Comparison of ENCODE assay signal across 20 cellular contexts in genomic region chr2:63494100-63494499, GRCh38.
DNase-seq lines count a peak whose midpoint lies in the region; ATAC-seq and TF ChIP-seq lines count a peak whose summit lies in the region.
"Had no signal": no experiment of that assay in that cellular context is flagged by ENCODE, and none has a peak within 500 bp of the region (broad histone marks: within the 10 kb centered on the region; RNA-seq: fewer than 3 reads in every experiment).

No MANE protein-coding gene starts in this region.

- H4K8ac ChIP-seq in H9 (replicated peaks; ENCODE audit: insufficient read length, low read depth, low read length) (no peak overlapping the region), trophoblast cell (ENCODE audit: low read depth, low read length) (no peak overlapping the region)

- H2AFZ ChIP-seq in H9 (ENCODE audit: low read length), result no peak overlapping the region
- H2AFZ ChIP-seq in trophoblast cell (ENCODE audit: insufficient read depth, low read length, poor library complexity), result no peak overlapping the region

- no peaks in the 10 kb centered on the region for H3K9me3 ChIP-seq in H9 (ENCODE audit: control insufficient read depth, low read depth, low read length)
- H3K9me3 ChIP-seq in trophoblast cell (ENCODE audit: insufficient read depth, low read depth, low read length), result no peaks in the 10 kb centered on the region
- no peaks in the 10 kb centered on the region for H3K9me3 ChIP-seq in T-helper 17 cell (ENCODE audit: control insufficient read depth, low read length, poor library complexity, severe bottlenecking)
- H3K9me3 ChIP-seq: A549; BLaER1 treated with 17β-estradiol and CSF1 and Interleukin-3, amounts not matched to agents 10 nM and 100 nM; Caco-2 had no signal

- CTCF ChIA-PET in WTC11 (lab: Charles Lee), result interaction anchor here (0.7 kb wide), 1 partner anchor 439 kb away, joined by 3 read pairs; no protein-coding TSS in a partner anchor

- TF ChIP-seq CTCF in H9 (conservative IDR thresholded peaks at IDR 0.05), result no peak
- no peak for TF ChIP-seq CTCF in WTC11 (IDR thresholded peaks at IDR 0.05)

- H3K4me1 ChIP-seq in H9 (ENCODE audit: insufficient read depth, low read length), result peaks cover 7% of the 10 kb centered on the region; the same call in 1 of the 2 replicates
- no peaks in the 10 kb centered on the region for H3K4me1 ChIP-seq in trophoblast cell (ENCODE audit: control insufficient read depth in 1 of 2, insufficient read depth in 2 of 2, low read length in 2 of 2)
- H3K4me1 ChIP-seq: A549, Caco-2 had no signal

- no peak overlapping the region for H2BK15ac ChIP-seq in H9 (ENCODE audit: low read depth, low read length)

- H3K9ac ChIP-seq in H9 (ENCODE audit: extremely low read depth, insufficient read length, low read length) (no peak overlapping the region), trophoblast cell (ENCODE audit: low read length) (no peak overlapping the region)
- H3K9ac ChIP-seq: BLaER1 treated with 17β-estradiol and CSF1 and Interleukin-3, amounts not matched to agents 10 nM and 100 nM had no signal

- H3K4me3 ChIP-seq in trophoblast cell (ENCODE audit: low read depth, low read length), result no peak overlapping the region
- H3K4me3 ChIP-seq: A549; BLaER1 treated with 17β-estradiol and CSF1 and Interleukin-3, amounts not matched to agents 10 nM and 100 nM had no signal

- H3K9me3 Mint-ChIP-seq in H9 (no peaks in the 10 kb centered on the region), WTC11 (no peaks in the 10 kb centered on the region)
- H3K9me3 Mint-ChIP-seq: CD4-positive, alpha-beta T cell; CD8-positive, alpha-beta T cell had no signal

- H3K4me3 Mint-ChIP-seq in H9, result no peak overlapping the region
- no peak overlapping the region for H3K4me3 Mint-ChIP-seq in WTC11
- H3K4me3 Mint-ChIP-seq in T-helper 17 cell, result no peak overlapping the region
- H3K4me3 Mint-ChIP-seq: B cell; CD4-positive, alpha-beta T cell; CD8-positive, alpha-beta T cell had no signal

- H3K27ac Mint-ChIP-seq in H9, result peak overlapping the region in 2 of 3 experiments; percentile 3 to 14; a peak in 1 of 7 replicates
- peak overlapping the region; percentile 88 for H3K27ac Mint-ChIP-seq in WTC11
- no peak overlapping the region for H3K27ac Mint-ChIP-seq in T-helper 17 cell
- H3K27ac Mint-ChIP-seq: B cell; CD4-positive, alpha-beta T cell; CD8-positive, alpha-beta T cell had no signal

- H3K27ac ChIP-seq in H9 (ENCODE audit: insufficient read length, low read depth, low read length), result no peak overlapping the region
- no peak overlapping the region for H3K27ac ChIP-seq in trophoblast cell (ENCODE audit: low read depth, low read length)
- H3K27ac ChIP-seq: 22Rv1; A549; BLaER1 treated with 17β-estradiol and CSF1 and Interleukin-3, amounts not matched to agents 10 nM and 100 nM; C4-2B had no signal

- H3T11ph ChIP-seq in H9 (ENCODE audit: low read length), result no peak overlapping the region

- H3K79me2 ChIP-seq in H9 (ENCODE audit: insufficient read depth, low read length) (peaks cover 2% of the 10 kb centered on the region; the same call in 1 of the 2 replicates), trophoblast cell (ENCODE audit: control insufficient read depth, insufficient read depth, low read length, poor library complexity) (no peaks in the 10 kb centered on the region)

- no peaks in the 10 kb centered on the region for H3K79me1 ChIP-seq in H9 (ENCODE audit: insufficient read depth, low read depth, low read length, poor library complexity, severe bottlenecking)
- H3K79me1 ChIP-seq in trophoblast cell (ENCODE audit: low read length), result no peaks in the 10 kb centered on the region

- H3K4me1 Mint-ChIP-seq in H9, result peaks cover 32 to 36% of the 10 kb centered on the region in 2 experiments
- peaks cover 40% of the 10 kb centered on the region for H3K4me1 Mint-ChIP-seq in WTC11
- H3K4me1 Mint-ChIP-seq in T-helper 17 cell, result peaks cover 2% of the 10 kb centered on the region

- H4K20me1 ChIP-seq in H9 (ENCODE audit: control insufficient read depth, insufficient read depth, insufficient read length), result no peaks in the 10 kb centered on the region
- H4K20me1 ChIP-seq: BLaER1 treated with 17β-estradiol and CSF1 and Interleukin-3, amounts not matched to agents 10 nM and 100 nM had no signal

- no peak overlapping the region for H2BK5ac ChIP-seq in H9 (ENCODE audit: insufficient read length, low read length)
- H2BK5ac ChIP-seq in trophoblast cell (ENCODE audit: low read depth, low read length, poor library complexity), result no peak overlapping the region

- no peak overlapping the region for H3K23ac ChIP-seq in H9 (ENCODE audit: insufficient read length, low read depth, low read length)
- no peak overlapping the region for H3K23ac ChIP-seq in trophoblast cell (ENCODE audit: low read length)

- H2BK20ac ChIP-seq in H9 (ENCODE audit: low read depth, low read length, poor library complexity, severe bottlenecking), result no peak overlapping the region

- H4K5ac ChIP-seq in H9 (ENCODE audit: insufficient read length, low read depth, low read length), result no peak overlapping the region

- ATAC-seq in WTC11 (no peak), T-helper 17 cell (no peak)
- ATAC-seq: A549; CD8-positive, alpha-beta T cell had no signal

- H4K12ac ChIP-seq in trophoblast cell (ENCODE audit: low read depth, low read length), result no peak overlapping the region

- H3K4ac ChIP-seq in H9 (ENCODE audit: low read depth, low read length) (no peak overlapping the region), trophoblast cell (ENCODE audit: low read depth, low read length) (no peak overlapping the region)

- H3K4me2 ChIP-seq in H9 (ENCODE audit: insufficient read depth, insufficient read length, low read length) (no peak overlapping the region), trophoblast cell (ENCODE audit: low read length) (no peak overlapping the region)
- H3K4me2 ChIP-seq: A549 had no signal

- no peaks in the 10 kb centered on the region for H3K23me2 ChIP-seq in H9 (ENCODE audit: insufficient read length, low read depth, low read length, poor library complexity, severe bottlenecking)

- H3K56ac ChIP-seq in H9 (ENCODE audit: insufficient read length, low read depth, low read length), result no peak overlapping the region

- peak; percentile 54 for DNase-seq in NCI-H82 (lab: John Stamatoyannopoulos, UW)
- no peak for DNase-seq in NCI-H82 treated with DMSO at 0.1 percent for 48 hours (lab: John Stamatoyannopoulos, UW; ENCODE audit: unreplicated experiment)
- no peak for DNase-seq in H9
- no peak for DNase-seq in WTC11 (ENCODE audit: low spot score)
- peak; percentile 1 to 72 for DNase-seq in trophoblast cell
- DNase-seq in T-helper 17 cell, result no peak
- no peak for DNase-seq in activated gamma-delta T cell (lab: John Stamatoyannopoulos, UW)
- DNase-seq in pons (ENCODE audit: low spot score), result no peak
- DNase-seq: AML-193; Caco-2; Calu3; CD4-positive, alpha-beta T cell; CD8-positive, alpha-beta T cell; DMS79 treated with DMSO at 0.1 percent for 48 hours; GF-D8 had no signal

- no peak overlapping the region for H2AK5ac ChIP-seq in H9 (ENCODE audit: insufficient read length, low read length)
- no peak overlapping the region for H2AK5ac ChIP-seq in trophoblast cell (ENCODE audit: low read length)

- H3K14ac ChIP-seq in H9 (ENCODE audit: insufficient read depth, low read length) (no peak overlapping the region), trophoblast cell (ENCODE audit: low read length) (no peak overlapping the region)

- H3K27me3 ChIP-seq in H9 (ENCODE audit: insufficient read depth, low read length) (no peaks in the 10 kb centered on the region), trophoblast cell (ENCODE audit: insufficient read depth, low read length) (no peaks in the 10 kb centered on the region)
- H3K27me3 ChIP-seq: BLaER1 treated with 17β-estradiol and CSF1 and Interleukin-3, amounts not matched to agents 10 nM and 100 nM had no signal

- H3K27me3 Mint-ChIP-seq in H9 (ENCODE audit: low read depth) (no peaks in the 10 kb centered on the region), WTC11 (ENCODE audit: low read depth) (no peaks in the 10 kb centered on the region; the same call in 1 of the 2 replicates), T-helper 17 cell (no peaks in the 10 kb centered on the region)
- H3K27me3 Mint-ChIP-seq: B cell; CD4-positive, alpha-beta T cell had no signal

- H3K36me3 Mint-ChIP-seq in H9 (ENCODE audit: insufficient read depth in 1 of 3, low read depth in 3 of 3), result peaks cover 0 to 12% (median 0%) of the 10 kb centered on the region in 3 experiments; a peak in 3 of 7 replicates
- H3K36me3 Mint-ChIP-seq in WTC11, result no peaks in the 10 kb centered on the region
- peaks cover 11% of the 10 kb centered on the region for H3K36me3 Mint-ChIP-seq in T-helper 17 cell (ENCODE audit: low read depth)

- H2BK12ac ChIP-seq in H9 (ENCODE audit: insufficient read length, low read depth, low read length) (no peak overlapping the region), trophoblast cell (ENCODE audit: low read length) (no peak overlapping the region)

- H3K18ac ChIP-seq in H9 (ENCODE audit: insufficient read length, low read depth, low read length) (no peak overlapping the region), trophoblast cell (ENCODE audit: low read length) (no peak overlapping the region)

- H4K91ac ChIP-seq in H9 (ENCODE audit: insufficient read length, low read depth, low read length) (no peak overlapping the region), trophoblast cell (ENCODE audit: low read depth, low read length) (no peak overlapping the region)

- POLR2A ChIA-PET in WTC11 (lab: Charles Lee), result no interaction called here

- H2BK120ac ChIP-seq in H9 (ENCODE audit: low read depth, low read length, poor library complexity, severe bottlenecking) (no peak overlapping the region), trophoblast cell (ENCODE audit: insufficient read depth, low read length, poor library complexity) (no peak overlapping the region)

- H3K36me3 ChIP-seq in trophoblast cell (ENCODE audit: control insufficient read depth in 1 of 2, insufficient read depth in 2 of 2, low read length in 2 of 2), result no peaks in the 10 kb centered on the region
- H3K36me3 ChIP-seq: BLaER1 treated with 17β-estradiol and CSF1 and Interleukin-3, amounts not matched to agents 10 nM and 100 nM had no signal

- WGBS in H9 (ENCODE audit: extremely low coverage, insufficient read length, low lambda C conversion rate), result no CpG with 5 or more reads among the region's 7 CpGs
- WGBS in trophoblast cell (ENCODE audit: extremely low coverage, insufficient coverage, insufficient read length), result no CpG with 5 or more reads among the region's 7 CpGs

TF ChIP-seq in WTC11, 78 proteins besides CTCF, POLR2A, EP300 and RAD21 (continues in another document):
- TF ChIP-seq TP53 (CRISPR knock-in tag; IDR thresholded peaks at IDR 0.05) (no peak), EMX1 (CRISPR knock-in tag; IDR thresholded peaks at IDR 0.05) (no peak), CREB1 (CRISPR knock-in tag; IDR thresholded peaks at IDR 0.05) (no peak), ZBTB21 (CRISPR knock-in tag; IDR thresholded peaks at IDR 0.05; ENCODE audit: borderline replicate concordance) (no peak)

Comparison
In these comparisons a context has a peak if more than half of its experiments do, and no peak if none do; other contexts are left out.
1. DNase-seq: peak in NCI-H82 (single experiment) and trophoblast cell (2 of 2); none in NCI-H82 treated with DMSO at 0.1 percent for 48 hours (single experiment), H9 (single experiment), WTC11 (single experiment), T-helper 17 cell (0 of 3), activated gamma-delta T cell (single experiment) and pons (single experiment).